Comparison of ENCODE assay signal across 30 cellular contexts in genomic region chr5:77639624-77640023, GRCh38. TPM values are rescaled to one million over a fixed set of nuclear protein-coding genes. Genes with fewer than 3 reads are reported as not detected.
DNase-seq lines count a peak whose midpoint lies in the region; ATAC-seq and TF ChIP-seq lines count a peak whose summit lies in the region.
"Had no signal": no experiment of that assay in that cellular context is flagged by ENCODE, and none has a peak within 500 bp of the region (broad histone marks: within the 10 kb centered on the region; RNA-seq: fewer than 3 reads in every experiment).

No MANE protein-coding gene starts in this region.

- H3K9me3 ChIP-seq in CD4-positive, CD25-positive, alpha-beta regulatory T cell (ENCODE audit: control insufficient read depth in 2 of 2, low read length in 2 of 2), result peaks cover 10 to 47% of the 10 kb centered on the region in 2 experiments
- peaks cover 3% of the 10 kb centered on the region; the same call in 1 of the 2 replicates for H3K9me3 ChIP-seq in iPS-20b (ENCODE audit: insufficient read depth, low read depth, low read length)
- H3K9me3 ChIP-seq: lower lobe of right lung, suprapubic skin had no signal

- peaks cover 75% of the 10 kb centered on the region for H3K27me3 ChIP-seq in CD4-positive, CD25-positive, alpha-beta regulatory T cell (ENCODE audit: control insufficient read depth, insufficient read depth, low read length)
- peaks cover 100% of the 10 kb centered on the region for H3K27me3 ChIP-seq in iPS-20b (ENCODE audit: insufficient read depth, low read length)

- peaks cover 0 to 18% (median 7%) of the 10 kb centered on the region in 7 donors for H3K9me3 Mint-ChIP-seq in CD4-positive, CD25-positive, alpha-beta regulatory T cell
- H3K9me3 Mint-ChIP-seq in WTC11, result no peaks in the 10 kb centered on the region
- H3K9me3 Mint-ChIP-seq: natural killer cell treated with Interleukin-12 subunit alpha and Interleukin-12 subunit beta and Interleukin-15 and Interleukin-18, amount 100 ng/mL, for 72 hours had no signal

- no peaks in the 10 kb centered on the region for H3K36me3 ChIP-seq in CD4-positive, CD25-positive, alpha-beta regulatory T cell (ENCODE audit: control insufficient read depth, insufficient read depth, low read length)
- H3K36me3 ChIP-seq in iPS-20b (ENCODE audit: insufficient read depth, low read depth, low read length), result no peaks in the 10 kb centered on the region
- H3K36me3 ChIP-seq: lower lobe of right lung, suprapubic skin had no signal

- peak overlapping the region; percentile 24 to 48 (median 33) for H3K4me3 Mint-ChIP-seq in CD4-positive, CD25-positive, alpha-beta regulatory T cell
- peak overlapping the region; percentile 58 for H3K4me3 Mint-ChIP-seq in WTC11
- H3K4me3 Mint-ChIP-seq: natural killer cell treated with Interleukin-12 subunit alpha and Interleukin-12 subunit beta and Interleukin-15 and Interleukin-18, amount 100 ng/mL, for 72 hours; stimulated activated effector memory CD8-positive, alpha-beta T cell treated with anti-CD3 and anti-CD28 coated beads, Interleukin-12 subunit alpha, Interleukin-12 subunit beta, amount 100 ng/mL, for 72 hours had no signal

- H3K4me1 Mint-ChIP-seq in CD4-positive, CD25-positive, alpha-beta regulatory T cell, result peaks cover 11 to 46% (median 29%) of the 10 kb centered on the region in 4 donors
- H3K4me1 Mint-ChIP-seq in WTC11, result peaks cover 68% of the 10 kb centered on the region

- H3K4me3 ChIP-seq in CD4-positive, CD25-positive, alpha-beta regulatory T cell (ENCODE audit: low read depth, low read length), result no peak overlapping the region
- 0 out of 2 replicates have a peak overlapping the region, but pooled peaks have one; percentile 5 for H3K4me3 ChIP-seq in iPS-20b (ENCODE audit: low read length)
- H3K4me3 ChIP-seq: GM23248, lower lobe of right lung, suprapubic skin had no signal

- H3K27ac ChIP-seq in CD4-positive, CD25-positive, alpha-beta regulatory T cell (ENCODE audit: insufficient read depth, low read length, poor library complexity, severe bottlenecking), result no peak overlapping the region
- H3K27ac ChIP-seq in iPS-20b (ENCODE audit: low read length), result no peak overlapping the region
- H3K27ac ChIP-seq: 22Rv1, GM23248, lower lobe of right lung, suprapubic skin had no signal

- DNase-seq in DMS53 (lab: John Stamatoyannopoulos, UW) (peak; percentile 28), DMS53 treated with DMSO at 0.1 percent for 48 hours (lab: John Stamatoyannopoulos, UW; ENCODE audit: unreplicated experiment) (no peak), WTC11 (ENCODE audit: low spot score) (no peak), NCI-H1417 (lab: John Stamatoyannopoulos, UW) (no peak)
- no peak for DNase-seq in CD4-positive, CD25-positive, alpha-beta regulatory T cell
- no peak for DNase-seq in stimulated activated CD4-positive, alpha-beta T cell treated with anti-CD3 and anti-CD28 coated beads, Interleukin-15, amount 100 ng/mL, for 24 hours
- DNase-seq: activated CD4-positive, alpha-beta T cell treated with anti-CD3 and anti-CD28 coated beads for 4 hours; activated CD8-positive, alpha-beta memory T cell treated with anti-CD3 and anti-CD28 coated beads for 24 hours; activated T-cell treated with anti-CD3 and anti-CD28 coated beads, Interleukin-2, amount 50 U/mL, for 1 hour; amniotic stem cell; GM23248; lower lobe of right lung; MM.1S; NCI-H1105 treated with DMSO at 0.1 percent for 48 hours; NCI-H524 treated with DMSO at 0.1 percent for 48 hours; OCI-M1 had no signal

- ATAC-seq in CD4-positive, CD25-positive, alpha-beta regulatory T cell (ENCODE audit: low read depth in 2 of 2), result no peak
- ATAC-seq in WTC11 (no peak), GM21576 (IDR thresholded peaks at IDR 0.05; ENCODE audit: unreplicated experiment) (no peak)
- ATAC-seq: stimulated activated effector memory CD8-positive, alpha-beta T cell treated with anti-CD3 and anti-CD28 coated beads, Interleukin-12 subunit alpha, Interleukin-12 subunit beta, amount 100 ng/mL, for 72 hours had no signal

- H3K27me3 Mint-ChIP-seq in CD4-positive, CD25-positive, alpha-beta regulatory T cell, result peaks cover 93% of the 10 kb centered on the region
- H3K27me3 Mint-ChIP-seq in WTC11 (ENCODE audit: low read depth), result peaks cover 100% of the 10 kb centered on the region

- peaks cover 37% of the 10 kb centered on the region for H3K4me1 ChIP-seq in CD4-positive, CD25-positive, alpha-beta regulatory T cell (ENCODE audit: control insufficient read depth, insufficient read depth, low read length, poor library complexity, severe bottlenecking)
- 0 out of 2 replicates have a peak, but pooled peaks cover 3% of the 10 kb centered on the region for H3K4me1 ChIP-seq in iPS-20b (ENCODE audit: insufficient read depth, low read length)

- H3K36me3 Mint-ChIP-seq in CD4-positive, CD25-positive, alpha-beta regulatory T cell, result peaks cover 9% of the 10 kb centered on the region
- no peaks in the 10 kb centered on the region for H3K36me3 Mint-ChIP-seq in WTC11

- H3K27ac Mint-ChIP-seq in CD4-positive, CD25-positive, alpha-beta regulatory T cell, result peak overlapping the region in 1 of 3 donors; percentile 71
- no peak overlapping the region for H3K27ac Mint-ChIP-seq in WTC11
- H3K27ac Mint-ChIP-seq: CD14-positive monocyte; natural killer cell treated with Interleukin-12 subunit alpha and Interleukin-12 subunit beta and Interleukin-15 and Interleukin-18, amount 100 ng/mL, for 72 hours; stimulated activated effector memory CD8-positive, alpha-beta T cell treated with anti-CD3 and anti-CD28 coated beads, Interleukin-12 subunit alpha, Interleukin-12 subunit beta, amount 100 ng/mL, for 72 hours had no signal

- no peak for TF ChIP-seq CTCF in WTC11 (IDR thresholded peaks at IDR 0.05)

- no peak overlapping the region for H3K9ac ChIP-seq in iPS-20b (ENCODE audit: low read depth, low read length)
- H3K9ac ChIP-seq: GM23248 had no signal

- CTCF ChIA-PET in WTC11 (lab: Charles Lee), result interaction anchor here (1.0 to 2.1 kb wide), 3 partner anchors 9 to 104 kb away, joined by 3 to 7 read pairs (median 4); no protein-coding TSS in a partner anchor

- POLR2A ChIA-PET in WTC11 (lab: Charles Lee), result interaction anchor here (1.0 kb wide), 1 partner anchor 319 kb away, joined by 3 read pairs; no protein-coding TSS in a partner anchor

TF ChIP-seq in WTC11, 78 proteins besides CTCF, POLR2A, EP300 and RAD21:
- TF ChIP-seq FOXP4 (CRISPR knock-in tag; IDR thresholded peaks at IDR 0.05), result no peak

RNA-seq across cellular contexts. Expression of gene OTP, which starts 1.1 kb away (rescaled TPM):
- not detected for total RNA-seq in CD4-positive, CD25-positive, alpha-beta regulatory T cell
- not detected for polyA plus RNA-seq in CD4-positive, CD25-positive, alpha-beta regulatory T cell
- total RNA-seq in WTC11 (2021), result not detected in 3 replicates
- total RNA-seq: endothelial cell of umbilical vein; frontal cortex; GM23248; HT1080; lower lobe of right lung; mononuclear cell; natural killer cell treated with Interleukin-12 subunit alpha and Interleukin-12 subunit beta and Interleukin-15 and Interleukin-18, amount 100 ng/mL, for 72 hours; osteocyte; renal cortical epithelial cell; suprapubic skin; ureter had no signal
- polyA plus RNA-seq: CD14-positive monocyte, endothelial cell of umbilical vein, GM23248 had no signal
